Comparison of ENCODE assay signal across 8 cellular contexts in the genomic region with DNA sequence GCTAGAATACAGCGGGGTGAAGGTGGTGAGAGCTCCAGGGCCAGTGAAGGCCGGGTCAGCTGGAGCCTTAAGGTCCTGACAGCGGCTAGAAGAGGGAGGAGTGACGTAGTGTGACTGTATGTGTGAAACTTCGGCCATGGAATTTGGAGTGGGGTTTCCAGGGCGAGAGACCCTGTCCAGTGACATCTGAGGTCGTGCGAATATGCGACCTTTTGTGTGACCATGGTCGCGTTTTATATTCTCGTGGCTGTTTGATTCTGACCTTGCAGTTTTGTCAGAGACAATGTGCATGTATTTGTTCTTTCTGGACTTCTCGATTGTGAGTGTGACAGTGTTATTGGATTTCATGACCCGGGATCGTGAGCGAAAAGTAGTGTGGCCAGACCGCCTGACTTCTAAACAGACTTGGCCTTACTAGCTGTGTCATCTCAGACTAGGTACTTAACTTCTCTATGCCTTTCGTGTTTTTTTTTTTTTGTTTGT. TPM values are rescaled to one million over a fixed set of nuclear protein-coding genes. Genes with fewer than 3 reads are reported as not detected.
DNase-seq lines count a peak whose midpoint lies in the region; ATAC-seq, FAIRE-seq and TF ChIP-seq lines count a peak whose summit lies in the region.

No MANE protein-coding gene starts in this region.

- H3K9me3 ChIP-seq in A549 (peaks cover 80% of the 10 kb centered on the region), HUES64 (ENCODE audit: insufficient read depth, low read depth, low read length) (no peaks in the 10 kb centered on the region; the same call in 1 of the 2 replicates), mucosa of rectum (ENCODE audit: control insufficient read depth in 2 of 2, low read length in 2 of 2) (no peaks in the 10 kb centered on the region)

- H3K36me3 ChIP-seq in HUES64 (ENCODE audit: insufficient read depth, low read length) (peaks cover 29% of the 10 kb centered on the region), mucosa of rectum (ENCODE audit: control insufficient read depth in 2 of 2, insufficient read depth in 2 of 2, low read length in 2 of 2) (peaks cover 10 to 15% of the 10 kb centered on the region in 2 donors)

- CTCF ChIA-PET in A549 (lab: Yijun Ruan, JAX) = interaction anchor here (0.6 kb wide), 1 partner anchor 28 kb away, joined by 4 read pairs; no protein-coding TSS in a partner anchor

- H3K4me3 ChIP-seq in A549 = peak overlapping the region; percentile 63
- H3K4me3 ChIP-seq in HUES64 (ENCODE audit: low read length) = peak overlapping the region; percentile 89
- H3K4me3 ChIP-seq in cardiac fibroblast (replicated peaks in 1 of 2; ENCODE audit: low read depth in 2 of 2, low read length in 2 of 2) = peak overlapping the region; percentile 88 to 95
- H3K4me3 ChIP-seq in mucosa of rectum (ENCODE audit: low read length in 2 of 2) = peak overlapping the region; percentile 86 to 93

- no peak overlapping the region for H3K9ac ChIP-seq in HUES64 (ENCODE audit: low read depth, low read length)
- H3K9ac ChIP-seq in mucosa of rectum (ENCODE audit: low read depth in 1 of 2, low read length in 2 of 2) = peak overlapping the region; percentile 14 to 73

- H3K4me1 ChIP-seq in A549 (no peaks in the 10 kb centered on the region), HUES64 (ENCODE audit: insufficient read depth, low read length) (0 out of 2 replicates have a peak, but pooled peaks cover 3% of the 10 kb centered on the region), mucosa of rectum (ENCODE audit: control insufficient read depth in 2 of 2, insufficient read depth in 2 of 2, low read length in 2 of 2) (peaks cover 13 to 19% of the 10 kb centered on the region in 2 donors)

- POLR2A ChIA-PET in A549 (lab: Yijun Ruan, JAX) = interaction anchor here (0.9 to 1.6 kb wide), 5 partner anchors 97 to 978 kb away, joined by 5 to 7 read pairs (median 6); a partner anchor contains a TSS

- H3K27me3 ChIP-seq in HUES64 (ENCODE audit: insufficient read depth, low read length) = no peaks in the 10 kb centered on the region
- H3K27me3 ChIP-seq in mucosa of rectum (ENCODE audit: control insufficient read depth in 2 of 2, insufficient read depth in 2 of 2, low read length in 2 of 2) = no peaks in the 10 kb centered on the region

- ATAC-seq in A549 (no peak; a peak in 1 of 6 replicates), GM21825 (IDR thresholded peaks at IDR 0.05; ENCODE audit: unreplicated experiment) (no peak)

- DNase-seq in A549 (ENCODE audit: low read depth in 1 of 2, low spot score in 1 of 2) = no peak
- DNase-seq in cardiac fibroblast (ENCODE audit: low read depth in 2 of 2) = no peak
- no peak for DNase-seq in NCI-H128 (lab: John Stamatoyannopoulos, UW; ENCODE audit: unreplicated experiment)
- no peak for DNase-seq in DMS153 treated with DMSO at 0.1 percent for 48 hours (lab: John Stamatoyannopoulos, UW; ENCODE audit: unreplicated experiment)
- DNase-seq in posterior vena cava (ENCODE audit: low spot score) = no peak

- TF ChIP-seq CTCF in A549 (IDR thresholded peaks at IDR 0.05) (no peak), cardiac fibroblast (IDR thresholded peaks at IDR 0.05; ENCODE audit: low read depth, low read length) (no peak)

- TF ChIP-seq POLR2A in A549 (IDR thresholded peaks at IDR 0.05; ENCODE audit: low read length) = no peak

- peak overlapping the region; percentile 72 for H3K4me2 ChIP-seq in A549

- intact Hi-C loops in posterior vena cava (cut with DNase I) = loop anchor here in 1 of 2 donors (5.0 kb wide), 1 partner anchor 40 kb away; a partner anchor contains a TSS

- FAIRE-seq in A549 (lab: Jason Lieb, UNC) = no peak

- no peak for TF ChIP-seq RAD21 in A549 (conservative IDR thresholded peaks at IDR 0.05 in 1 of 2, IDR thresholded peaks at IDR 0.05 in 1 of 2)

- WGBS in A549 (ENCODE audit: missing lambda C conversion rate) = 78% methylated on average over 18 of the region's 18 CpGs
- 71% methylated on average over 18 of the region's 18 CpGs for WGBS in HUES64

- H3K27ac ChIP-seq in A549 = peak overlapping the region; percentile 80 to 87; a peak in 4 of 6 replicates
- H3K27ac ChIP-seq in HUES64 (ENCODE audit: low read depth, low read length) = no peak overlapping the region
- peak overlapping the region; percentile 78 to 88 for H3K27ac ChIP-seq in mucosa of rectum (ENCODE audit: low read depth in 2 of 2, low read length in 2 of 2)

- TF ChIP-seq EP300 in A549 (IDR thresholded peaks at IDR 0.05) = no peak

TF ChIP-seq in A549, 52 proteins besides CTCF, POLR2A, EP300 and RAD21:
- peak; percentile 15; the same call in 1 of the 2 replicates for TF ChIP-seq GATA3 (IDR thresholded peaks at IDR 0.05; ENCODE audit: borderline replicate concordance)
- TF ChIP-seq MAFK (IDR thresholded peaks at IDR 0.05; ENCODE audit: partially characterized antibody) = no peak
- TF ChIP-seq FOSL2 (IDR thresholded peaks at IDR 0.05) = no peak
- 0 out of 2 replicates have a peak, but pooled peaks have one; percentile 3 for TF ChIP-seq FOSL2 (CRISPR knock-in tag; IDR thresholded peaks at IDR 0.05)
- no peak for TF ChIP-seq RCOR1 (IDR thresholded peaks at IDR 0.05; ENCODE audit: low read depth, low read length)
- TF ChIP-seq SREBF2 (IDR thresholded peaks at IDR 0.05) = no peak
- no peak for TF ChIP-seq RFX5 (IDR thresholded peaks at IDR 0.05)
- no peak for TF ChIP-seq RARB (CRISPR knock-in tag; IDR thresholded peaks at IDR 0.05)
- no peak for TF ChIP-seq CHD4 (IDR thresholded peaks at IDR 0.05; ENCODE audit: borderline replicate concordance)
- no peak; a peak in 1 of 5 replicates for TF ChIP-seq JUN (IDR thresholded peaks at IDR 0.05)
- TF ChIP-seq NPAS2 (CRISPR knock-in tag; IDR thresholded peaks at IDR 0.05; ENCODE audit: borderline replicate concordance) = no peak
- no peak for TF ChIP-seq TP53 (CRISPR knock-in tag; IDR thresholded peaks at IDR 0.05)
- no peak for TF ChIP-seq HOXA7 (CRISPR knock-in tag; IDR thresholded peaks at IDR 0.05)
TF ChIP-seq in A549: peak in this region for 2.

RNA-seq across cellular contexts. Expression of a gene that starts 0.4 kb away (rescaled TPM):
- polyA plus RNA-seq in A549 (2011; rRNA removed) = 10.6 and 11.1 TPM in 2 replicates
- polyA plus RNA-seq in A549 (2012; cell fraction: cytosol; rRNA removed) = 1.9 and 2.0 TPM in 2 replicates
- 1.6 and 1.7 TPM in 2 replicates for polyA plus RNA-seq in A549 (2012; cell fraction: nucleus; rRNA removed)
- 6.3 to 6.6 TPM (median 6.5 TPM) in 3 replicates for polyA plus RNA-seq in A549 (2017; fragmentation: RNase III; extraction: RNeasy Plus Mini Kit Qiagen cat#74134 plus additional on column Dnase treatment)
- 4.8 and 8.1 TPM in 2 replicates for polyA minus RNA-seq in A549 (2011; rRNA and poly(A)+ RNA removed)
- 7.8 TPM for polyA plus RNA-seq in HUES64 (2013, experiment 1 of 2)
- 8.7 TPM for polyA plus RNA-seq in HUES64 (2013, experiment 2 of 2)
- 1 to 10 TPM; 5.9 to 8.2 TPM for total RNA-seq in posterior vena cava

RNA-seq across cellular contexts. Expression of a gene that starts 1.5 kb away (rescaled TPM):
- polyA plus RNA-seq in A549 (2011; rRNA removed) (7.8 and 7.9 TPM in 2 replicates), A549 (2017; fragmentation: RNase III; extraction: RNeasy Plus Mini Kit Qiagen cat#74134 plus additional on column Dnase treatment) (2.9 to 3.7 TPM (median 3.7 TPM) in 3 replicates)
- polyA plus RNA-seq in A549 (2012; cell fraction: cytosol; rRNA removed) = 1.1 TPM in 2 replicates
- 0.49 and 1.5 TPM in 2 replicates for polyA plus RNA-seq in A549 (2012; cell fraction: nucleus; rRNA removed)
- 5.7 and 5.9 TPM in 2 replicates for polyA minus RNA-seq in A549 (2011; rRNA and poly(A)+ RNA removed)
- 3.2 TPM for polyA plus RNA-seq in HUES64 (2013, experiment 1 of 2)
- 4.0 TPM for polyA plus RNA-seq in HUES64 (2013, experiment 2 of 2)
- 1 to 10 TPM; 6.2 to 6.8 TPM for total RNA-seq in posterior vena cava

RNA-seq across cellular contexts. Expression of a gene that starts 39.1 kb away (rescaled TPM):
- polyA plus RNA-seq in A549 (2011; rRNA removed) = 0.12 and 0.16 TPM in 2 replicates
- 0.01 and 0.03 TPM in 2 replicates for polyA plus RNA-seq in A549 (2012; cell fraction: cytosol; rRNA removed)
- polyA plus RNA-seq in A549 (2012; cell fraction: nucleus; rRNA removed) = 0.11 and 0.17 TPM in 2 replicates
- polyA plus RNA-seq in A549 (2017; fragmentation: RNase III; extraction: RNeasy Plus Mini Kit Qiagen cat#74134 plus additional on column Dnase treatment) = 0.04 to 0.17 TPM (median 0.07 TPM) in 3 replicates
- 0.29 TPM in 2 replicates for polyA minus RNA-seq in A549 (2011; rRNA and poly(A)+ RNA removed)
- 7.3 TPM for polyA plus RNA-seq in HUES64 (2013, experiment 1 of 2)
- polyA plus RNA-seq in HUES64 (2013, experiment 2 of 2) = 5.3 TPM
- 1 to 10 TPM; 6.0 to 7.4 TPM for total RNA-seq in posterior vena cava
